29 cellular contexts compared by ENCODE assay signal in genomic region chr1:64290420-64290819, GRCh38.
"Had no signal": no experiment of that assay in that cellular context is flagged by ENCODE, and none has a peak within 500 bp of the region (broad histone marks: within the 10 kb centered on the region; RNA-seq: fewer than 3 reads in every experiment).

No MANE protein-coding gene starts in this region.

- H3K27me3 ChIP-seq: colonic mucosa, esophagus muscularis mucosa, esophagus squamous epithelium, foreskin keratinocyte, gastrocnemius medialis, gastroesophageal sphincter, heart left ventricle, hepatocyte had no signal

- H3K4me3 ChIP-seq: colonic mucosa, coronary artery, dorsolateral prefrontal cortex, esophagus muscularis mucosa, esophagus squamous epithelium, gastrocnemius medialis, gastroesophageal sphincter, heart left ventricle, heart right ventricle, hepatocyte had no signal

- DNase-seq: colonic mucosa; cortex of kidney; dermis blood vessel endothelial cell; dorsolateral prefrontal cortex; effector CD4-positive, alpha-beta T cell; effector CD8-positive, alpha-beta T cell; effector memory CD4-positive, alpha-beta T cell; effector memory CD8-positive, alpha-beta T cell; endodermal cell; esophagus squamous epithelium; foreskin fibroblast; foreskin keratinocyte; foreskin melanocyte; gastrocnemius medialis; glutamatergic neuron; head of caudate nucleus; heart left ventricle; heart right ventricle had no signal

- H3K4me1 Mint-ChIP-seq: endodermal cell had no signal

- H3K27ac ChIP-seq: colonic mucosa, coronary artery, dorsolateral prefrontal cortex, epithelial cell of prostate, esophagus muscularis mucosa, esophagus squamous epithelium, foreskin keratinocyte, gastrocnemius medialis, gastroesophageal sphincter, heart left ventricle, heart right ventricle, hepatocyte had no signal

- H3K36me3 ChIP-seq: colonic mucosa, esophagus muscularis mucosa, esophagus squamous epithelium, gastrocnemius medialis, gastroesophageal sphincter, heart left ventricle, heart right ventricle had no signal

- FAIRE-seq: colon, endometrium, endothelial cell of umbilical vein, frontal cortex had no signal

- H3K4me1 ChIP-seq: colonic mucosa, esophagus muscularis mucosa, gastrocnemius medialis, gastroesophageal sphincter, heart left ventricle, heart right ventricle had no signal

- H3K4me3 Mint-ChIP-seq: dendritic cell treated with granulocyte-macrophage colony-stimulating factor and Interleukin-4, amounts not matched to agents 40 ng/mL and 50 ng/mL, for 4 days; effector memory CD8-positive, alpha-beta T cell; endodermal cell had no signal

- ATAC-seq: effector memory CD8-positive, alpha-beta T cell; esophagus mucosa; foreskin keratinocyte; gastrocnemius medialis; gastroesophageal sphincter; heart left ventricle; heart right ventricle had no signal

- H2AFZ ChIP-seq: hepatocyte had no signal

- H3K9me3 Mint-ChIP-seq: effector memory CD8-positive, alpha-beta T cell had no signal

- H3K27me3 Mint-ChIP-seq: dendritic cell treated with granulocyte-macrophage colony-stimulating factor and Interleukin-4, amounts not matched to agents 40 ng/mL and 50 ng/mL, for 4 days had no signal

- H3K79me2 ChIP-seq: hepatocyte had no signal

- H3K27ac Mint-ChIP-seq: dendritic cell treated with granulocyte-macrophage colony-stimulating factor and Interleukin-4, amounts not matched to agents 40 ng/mL and 50 ng/mL, for 4 days; effector memory CD8-positive, alpha-beta T cell; endodermal cell had no signal

- H3K4me2 ChIP-seq: hepatocyte had no signal

- H3K9me3 ChIP-seq: colonic mucosa, esophagus muscularis mucosa, gastrocnemius medialis, heart left ventricle had no signal
